In the genomic region with DNA sequence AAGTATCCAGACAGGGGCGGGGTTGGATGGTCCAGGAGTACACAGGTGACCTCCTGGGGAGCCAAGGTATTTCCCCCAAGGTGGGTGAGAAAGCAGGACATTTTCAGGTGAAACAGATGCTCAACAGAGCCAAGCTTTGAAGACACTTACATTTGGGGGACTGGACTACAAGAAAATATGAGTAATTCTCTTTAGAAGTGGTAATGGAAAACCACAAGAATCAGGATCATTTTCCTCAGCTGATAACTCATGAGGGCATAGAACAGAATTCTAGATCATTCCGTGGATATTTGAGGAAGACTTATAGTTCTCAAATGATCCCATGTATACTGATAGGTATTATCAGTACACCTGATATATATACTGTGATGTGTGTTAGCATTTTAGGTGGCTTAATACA, we compare ENCODE assay signal across 13 cellular contexts.
"Had no signal": no experiment of that assay in that cellular context is flagged by ENCODE, and none has a peak within 500 bp of the region (broad histone marks: within the 10 kb centered on the region; RNA-seq: fewer than 3 reads in every experiment).

No MANE protein-coding gene starts in this region.

- H3K4me3 Mint-ChIP-seq: neural crest cell had no signal

- H3K27ac ChIP-seq: cardiac muscle cell, gastroesophageal sphincter, left lung, pancreas, VCaP had no signal

- ATAC-seq: gastroesophageal sphincter, left lung, pancreas had no signal

- H3K4me3 ChIP-seq: cardiac muscle cell, gastroesophageal sphincter, left lung, pancreas had no signal

- H3K4me1 Mint-ChIP-seq: neural crest cell had no signal

- DNase-seq: activated CD4-positive, alpha-beta T cell treated with anti-CD3 and anti-CD28 coated beads for 4 hours; effector CD4-positive, alpha-beta T cell; islet precursor cell; left lung; pancreas; stimulated activated CD4-positive, alpha-beta T cell treated with anti-CD3 and anti-CD28 coated beads, Interleukin-4, amount 100 ng/mL, for 1 hour; stimulated activated CD8-positive, alpha-beta memory T cell treated with anti-CD3 and anti-CD28 coated beads, Interleukin-4, amount 100 ng/mL, for 48 hours; SW 1271; T-helper 9 cell had no signal

- H3K9me3 Mint-ChIP-seq: neural crest cell had no signal
